2 cellular contexts compared by ENCODE assay signal in the genomic region with DNA sequence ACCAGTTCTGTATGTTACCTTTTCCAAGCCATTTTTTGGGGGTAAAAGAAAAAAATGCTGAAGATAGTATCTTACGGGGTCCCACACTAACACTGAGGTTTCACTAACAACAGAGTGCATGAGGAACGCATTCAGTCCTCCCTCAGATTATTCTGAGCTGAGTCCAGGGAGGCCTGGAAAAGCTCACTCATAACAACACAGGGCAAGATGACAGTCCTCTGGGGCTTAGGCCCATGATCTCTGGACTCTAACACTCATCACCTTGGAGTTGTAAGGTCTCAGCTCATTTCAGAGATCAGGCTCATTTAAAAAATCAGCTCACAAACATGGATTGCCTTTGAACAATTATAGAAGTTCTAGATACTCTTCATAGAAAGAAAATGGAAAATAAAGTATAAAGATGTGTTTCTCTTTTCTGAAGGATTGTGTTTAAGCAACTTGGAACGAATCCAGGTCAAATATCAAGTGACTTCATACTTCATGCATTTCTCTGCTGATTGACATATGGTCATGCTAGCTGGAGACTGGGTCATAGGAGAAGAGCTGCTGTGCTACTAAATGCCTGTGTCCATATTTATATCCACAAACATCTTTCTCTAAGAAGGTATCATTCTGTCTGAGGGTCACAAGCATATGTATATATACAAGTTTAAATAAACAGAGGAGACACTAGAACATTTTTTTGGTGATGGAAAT.
TF ChIP-seq lines count a peak whose summit lies in the region.

No MANE protein-coding gene starts in this region.

TF ChIP-seq in HepG2, 621 proteins besides CTCF, POLR2A, EP300 and RAD21:
- TF ChIP-seq MED13 (CRISPR knock-in tag; IDR thresholded peaks at IDR 0.05), result no peak
- TF ChIP-seq ELF4 (CRISPR knock-in tag; IDR thresholded peaks at IDR 0.05; ENCODE audit: borderline replicate concordance), result no peak
- no peak for TF ChIP-seq YEATS2 (CRISPR knock-in tag; IDR thresholded peaks at IDR 0.05; ENCODE audit: borderline replicate concordance)

TF ChIP-seq in K562, 482 proteins besides CTCF, POLR2A, EP300 and RAD21:
- TF ChIP-seq HBP1 (CRISPR knock-in tag; IDR thresholded peaks at IDR 0.05), result no peak
- TF ChIP-seq KLF1 (tag; IDR thresholded peaks at IDR 0.05), result no peak
- no peak for TF ChIP-seq NUFIP1 (IDR thresholded peaks at IDR 0.05; ENCODE audit: partially characterized antibody)
- no peak for TF ChIP-seq IRF2 (CRISPR knock-in tag; IDR thresholded peaks at IDR 0.05)
- TF ChIP-seq XRCC3 (IDR thresholded peaks at IDR 0.05), result no peak
- no peak for TF ChIP-seq HNRNPUL1 (IDR thresholded peaks at IDR 0.05; ENCODE audit: low read length)
- no peak for TF ChIP-seq SOX6 (IDR thresholded peaks at IDR 0.05)
- no peak for TF ChIP-seq NR2F6 (CRISPR knock-in tag; IDR thresholded peaks at IDR 0.05)
- no peak for TF ChIP-seq HSF4 (CRISPR knock-in tag; IDR thresholded peaks at IDR 0.05; ENCODE audit: borderline replicate concordance)
- TF ChIP-seq, protein P1, sequence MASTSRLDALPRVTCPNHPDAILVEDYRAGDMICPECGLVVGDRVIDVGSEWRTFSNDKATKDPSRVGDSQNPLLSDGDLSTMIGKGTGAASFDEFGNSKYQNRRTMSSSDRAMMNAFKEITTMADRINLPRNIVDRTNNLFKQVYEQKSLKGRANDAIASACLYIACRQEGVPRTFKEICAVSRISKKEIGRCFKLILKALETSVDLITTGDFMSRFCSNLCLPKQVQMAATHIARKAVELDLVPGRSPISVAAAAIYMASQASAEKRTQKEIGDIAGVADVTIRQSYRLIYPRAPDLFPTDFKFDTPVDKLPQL (IDR thresholded peaks at IDR 0.05; ENCODE audit: extremely low read depth, insufficient read length), result no peak
- TF ChIP-seq FOXK1 (CRISPR knock-in tag; IDR thresholded peaks at IDR 0.05; ENCODE audit: borderline replicate concordance), result no peak
- no peak for TF ChIP-seq NR2C1 (IDR thresholded peaks at IDR 0.05)
- no peak for TF ChIP-seq NR2C1 (tag; IDR thresholded peaks at IDR 0.05)
- TF ChIP-seq ZNF551 (CRISPR knock-in tag; IDR thresholded peaks at IDR 0.05), result no peak
- no peak for TF ChIP-seq ZNF217 (CRISPR knock-in tag; IDR thresholded peaks at IDR 0.05)
- no peak for TF ChIP-seq MEF2D (tag; conservative IDR thresholded peaks at IDR 0.05; ENCODE audit: low read depth)
- TF ChIP-seq, protein P2, sequence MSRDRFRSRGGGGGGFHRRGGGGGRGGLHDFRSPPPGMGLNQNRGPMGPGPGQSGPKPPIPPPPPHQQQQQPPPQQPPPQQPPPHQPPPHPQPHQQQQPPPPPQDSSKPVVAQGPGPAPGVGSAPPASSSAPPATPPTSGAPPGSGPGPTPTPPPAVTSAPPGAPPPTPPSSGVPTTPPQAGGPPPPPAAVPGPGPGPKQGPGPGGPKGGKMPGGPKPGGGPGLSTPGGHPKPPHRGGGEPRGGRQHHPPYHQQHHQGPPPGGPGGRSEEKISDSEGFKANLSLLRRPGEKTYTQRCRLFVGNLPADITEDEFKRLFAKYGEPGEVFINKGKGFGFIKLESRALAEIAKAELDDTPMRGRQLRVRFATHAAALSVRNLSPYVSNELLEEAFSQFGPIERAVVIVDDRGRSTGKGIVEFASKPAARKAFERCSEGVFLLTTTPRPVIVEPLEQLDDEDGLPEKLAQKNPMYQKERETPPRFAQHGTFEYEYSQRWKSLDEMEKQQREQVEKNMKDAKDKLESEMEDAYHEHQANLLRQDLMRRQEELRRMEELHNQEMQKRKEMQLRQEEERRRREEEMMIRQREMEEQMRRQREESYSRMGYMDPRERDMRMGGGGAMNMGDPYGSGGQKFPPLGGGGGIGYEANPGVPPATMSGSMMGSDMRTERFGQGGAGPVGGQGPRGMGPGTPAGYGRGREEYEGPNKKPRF (IDR thresholded peaks at IDR 0.05; ENCODE audit: low read depth, low read length), result no peak
- TF ChIP-seq RNF2 (IDR thresholded peaks at IDR 0.05), result no peak
- no peak for TF ChIP-seq E2F8 (IDR thresholded peaks at IDR 0.05; ENCODE audit: low read depth, partially characterized antibody)
